ENCODE assay signal across 8 cellular contexts in genomic region chr20:50363027-50363426, GRCh38.
"Had no signal": no experiment of that assay in that cellular context is flagged by ENCODE, and none has a peak within 500 bp of the region (broad histone marks: within the 10 kb centered on the region; RNA-seq: fewer than 3 reads in every experiment).

No MANE protein-coding gene starts in this region.

- FAIRE-seq: H1, H54, HTR-8/SVneo had no signal

- H3K9me3 Mint-ChIP-seq: GM23338, H9 had no signal

- H3K4me3 Mint-ChIP-seq: GM23338, H9 had no signal

- H3K27ac Mint-ChIP-seq: GM23338, IgD-negative memory B cell had no signal

- ATAC-seq: GM23338, HCT116 had no signal

- H3K4me3 ChIP-seq: GM23338 had no signal

- H3K4me1 Mint-ChIP-seq: IgD-negative memory B cell had no signal

- H3K36me3 Mint-ChIP-seq: IgD-negative memory B cell had no signal

- H3K4me2 ChIP-seq: GM23338 had no signal

- DNase-seq: H9, KG1 had no signal

- H2AFZ ChIP-seq: GM23338 had no signal
